In the genomic region with DNA sequence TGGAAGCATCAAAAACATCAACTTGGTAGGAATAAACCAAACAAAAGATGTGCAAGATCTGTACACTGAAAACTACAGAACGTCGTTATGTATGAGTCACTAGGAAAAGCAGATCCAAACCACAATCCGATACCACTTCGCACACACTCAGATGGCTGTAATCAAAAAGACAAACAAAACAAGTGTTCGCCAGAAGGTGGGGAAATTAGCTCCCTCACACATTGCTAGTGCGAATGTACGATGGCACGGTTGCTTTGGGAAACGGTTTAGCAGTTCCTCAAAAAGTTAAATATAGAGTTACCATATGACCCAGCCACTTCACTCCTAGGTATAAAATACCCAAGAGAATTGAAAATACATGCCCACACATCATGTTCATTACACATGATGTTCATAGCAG, we compare ENCODE assay signal across 8 cellular contexts. TPM values are rescaled to one million over a fixed set of nuclear protein-coding genes. Genes with fewer than 3 reads are reported as not detected.
DNase-seq lines count a peak whose midpoint lies in the region; ATAC-seq and TF ChIP-seq lines count a peak whose summit lies in the region.

No MANE protein-coding gene starts in this region.

- peaks cover 10% of the 10 kb centered on the region for H3K4me1 ChIP-seq in RWPE2 (ENCODE audit: insufficient read depth, poor library complexity, severe bottlenecking)
- peaks cover 11% of the 10 kb centered on the region for H3K4me1 ChIP-seq in OCI-LY7 (ENCODE audit: insufficient read depth, low read length, poor library complexity, severe bottlenecking)

- no peaks in the 10 kb centered on the region for H3K9me2 ChIP-seq in OCI-LY7 (ENCODE audit: insufficient read depth, low read length)

- CTCF ChIA-PET in OCI-LY7 (lab: Charles Lee; ENCODE audit: unreplicated experiment), result no interaction called here

- no peaks in the 10 kb centered on the region for H4K20me1 ChIP-seq in OCI-LY7 (ENCODE audit: insufficient read depth, low read length)

- no peak overlapping the region for H3K4me2 ChIP-seq in OCI-LY7 (ENCODE audit: low read length)

- intact Hi-C loops in OCI-LY7 (cut with micrococcal nuclease; ENCODE audit: unreplicated experiment), result no loop called here

- no peak overlapping the region for H2AFZ ChIP-seq in OCI-LY7 (ENCODE audit: low read length)

- no peak overlapping the region for H3K27ac ChIP-seq in RWPE2 (ENCODE audit: poor library complexity, severe bottlenecking)
- H3K27ac ChIP-seq in OCI-LY7 (ENCODE audit: low read depth, low read length, poor library complexity, severe bottlenecking), result no peak overlapping the region
- H3K27ac ChIP-seq in WERI-Rb-1, result no peak overlapping the region

- no peaks in the 10 kb centered on the region for H3K79me2 ChIP-seq in OCI-LY7 (ENCODE audit: insufficient read depth, low read depth, low read length)

- no TSS peak for BruUV-seq in OCI-LY7 (replicated peaks; lab: Mats Ljungman, UMichigan)

- H3K36me3 ChIP-seq in RWPE2 (ENCODE audit: low read depth), result no peaks in the 10 kb centered on the region
- H3K36me3 ChIP-seq in OCI-LY7 (ENCODE audit: insufficient read depth, low read length), result no peaks in the 10 kb centered on the region
- H3K36me3 ChIP-seq in WERI-Rb-1, result no peaks in the 10 kb centered on the region

- POLR2A ChIA-PET in OCI-LY7 (lab: Charles Lee), result interaction anchor here (0.6 to 0.7 kb wide), 2 partner anchors 50 to 1469 kb away, joined by 3 read pairs; no protein-coding TSS in a partner anchor

- H3K4me3 ChIP-seq in HFF-Myc (replicated peaks; ENCODE audit: low read depth, low read length) (no peak overlapping the region), RWPE2 (ENCODE audit: severe bottlenecking) (no peak overlapping the region), fibroblast of villous mesenchyme (ENCODE audit: low read depth, low read length) (no peak overlapping the region), OCI-LY7 (ENCODE audit: low read depth, low read length, poor library complexity, severe bottlenecking) (no peak overlapping the region), WERI-Rb-1 (ENCODE audit: low read depth, low read length) (no peak overlapping the region)

- ATAC-seq in RWPE2 (ENCODE audit: low read depth), result peak; percentile 73
- no peak for ATAC-seq in HG03175 (IDR thresholded peaks at IDR 0.05; ENCODE audit: unreplicated experiment)

- peak; percentile 84 for DNase-seq in Ammon's horn (ENCODE audit: low spot score)
- DNase-seq in HFF-Myc (ENCODE audit: extremely low read depth, low read depth), result peak; percentile 76
- no peak for DNase-seq in RWPE2 (ENCODE audit: low spot score)
- peak; percentile 77 for DNase-seq in fibroblast of villous mesenchyme (ENCODE audit: low read depth)
- DNase-seq in OCI-LY7 (ENCODE audit: low spot score), result no peak
- no peak for DNase-seq in WERI-Rb-1
- no peak for DNase-seq in NK-92 (lab: John Stamatoyannopoulos, UW; ENCODE audit: unreplicated experiment)

- H3K9me3 ChIP-seq in RWPE2 (ENCODE audit: severe bottlenecking) (no peaks in the 10 kb centered on the region), OCI-LY7 (ENCODE audit: low read length) (no peaks in the 10 kb centered on the region), WERI-Rb-1 (ENCODE audit: severe bottlenecking) (no peaks in the 10 kb centered on the region)

- TF ChIP-seq CTCF in HFF-Myc (IDR thresholded peaks at IDR 0.05; ENCODE audit: low read depth, low read length, missing control alignments) (no peak), RWPE2 (IDR thresholded peaks at IDR 0.05; ENCODE audit: poor library complexity, severe bottlenecking) (no peak), fibroblast of villous mesenchyme (IDR thresholded peaks at IDR 0.05; ENCODE audit: insufficient read depth, low read depth, low read length) (no peak), OCI-LY7 (conservative IDR thresholded peaks at IDR 0.05; ENCODE audit: low read length) (no peak), WERI-Rb-1 (IDR thresholded peaks at IDR 0.05; ENCODE audit: low read depth, low read length) (no peak)

- H3K27me3 ChIP-seq in RWPE2 (ENCODE audit: insufficient read depth, poor library complexity, severe bottlenecking) (no peaks in the 10 kb centered on the region), WERI-Rb-1 (ENCODE audit: insufficient read depth, low read depth, severe bottlenecking) (no peaks in the 10 kb centered on the region)

RNA-seq across cellular contexts. Expression of a gene that starts 14.8 kb away (rescaled TPM):
- 3.0 and 3.5 TPM in 2 replicates for total RNA-seq in fibroblast of villous mesenchyme
- total RNA-seq in OCI-LY7 (2014; rRNA removed; shearing (Covaris generic)), result 3.3 and 4.0 TPM in 2 replicates
- total RNA-seq in OCI-LY7 (2022), result 2.8 and 3.1 TPM in 2 replicates

RNA-seq across cellular contexts. Expression of a gene that starts 26.3 kb away (rescaled TPM):
- 22.9 and 33.2 TPM in 2 replicates for total RNA-seq in fibroblast of villous mesenchyme
- not detected in 2 replicates for total RNA-seq in OCI-LY7 (2014; rRNA removed; shearing (Covaris generic))
- total RNA-seq in OCI-LY7 (2022), result not detected in 2 replicates

RNA-seq across cellular contexts. Expression of a gene that starts 45.9 kb away (rescaled TPM):
- not detected in 2 replicates for total RNA-seq in fibroblast of villous mesenchyme
- total RNA-seq in OCI-LY7 (2014; rRNA removed; shearing (Covaris generic)), result 0.44 TPM in 1 of 2 replicates, not detected in the other
- total RNA-seq in OCI-LY7 (2022), result 0.82 and 0.92 TPM in 2 replicates

RNA-seq across cellular contexts. Expression of a gene that starts 47.8 kb away (rescaled TPM):
- total RNA-seq in fibroblast of villous mesenchyme (under 0.01 TPM in 1 of 2 replicates, not detected in the other), OCI-LY7 (2022) (215 and 235 TPM in 2 replicates)
- total RNA-seq in OCI-LY7 (2014; rRNA removed; shearing (Covaris generic)), result 174 and 225 TPM in 2 replicates

Comparison
In these comparisons a context has a peak if more than half of its experiments do, and no peak if none do; other contexts are left out.
1. DNase-seq: peak in Ammon's horn (single experiment), HFF-Myc (single experiment) and fibroblast of villous mesenchyme (single experiment); none in RWPE2 (single experiment), OCI-LY7 (single experiment), WERI-Rb-1 (single experiment) and NK-92 (single experiment).
2. RNA of a gene that starts 26.3 kb away (total RNA-seq): 22.9 to 33.2 TPM in fibroblast of villous mesenchyme; not detected in OCI-LY7; every median in the first group is over 10 times any median in the second.